ENCODE assay signal across 17 cellular contexts in the genomic region with DNA sequence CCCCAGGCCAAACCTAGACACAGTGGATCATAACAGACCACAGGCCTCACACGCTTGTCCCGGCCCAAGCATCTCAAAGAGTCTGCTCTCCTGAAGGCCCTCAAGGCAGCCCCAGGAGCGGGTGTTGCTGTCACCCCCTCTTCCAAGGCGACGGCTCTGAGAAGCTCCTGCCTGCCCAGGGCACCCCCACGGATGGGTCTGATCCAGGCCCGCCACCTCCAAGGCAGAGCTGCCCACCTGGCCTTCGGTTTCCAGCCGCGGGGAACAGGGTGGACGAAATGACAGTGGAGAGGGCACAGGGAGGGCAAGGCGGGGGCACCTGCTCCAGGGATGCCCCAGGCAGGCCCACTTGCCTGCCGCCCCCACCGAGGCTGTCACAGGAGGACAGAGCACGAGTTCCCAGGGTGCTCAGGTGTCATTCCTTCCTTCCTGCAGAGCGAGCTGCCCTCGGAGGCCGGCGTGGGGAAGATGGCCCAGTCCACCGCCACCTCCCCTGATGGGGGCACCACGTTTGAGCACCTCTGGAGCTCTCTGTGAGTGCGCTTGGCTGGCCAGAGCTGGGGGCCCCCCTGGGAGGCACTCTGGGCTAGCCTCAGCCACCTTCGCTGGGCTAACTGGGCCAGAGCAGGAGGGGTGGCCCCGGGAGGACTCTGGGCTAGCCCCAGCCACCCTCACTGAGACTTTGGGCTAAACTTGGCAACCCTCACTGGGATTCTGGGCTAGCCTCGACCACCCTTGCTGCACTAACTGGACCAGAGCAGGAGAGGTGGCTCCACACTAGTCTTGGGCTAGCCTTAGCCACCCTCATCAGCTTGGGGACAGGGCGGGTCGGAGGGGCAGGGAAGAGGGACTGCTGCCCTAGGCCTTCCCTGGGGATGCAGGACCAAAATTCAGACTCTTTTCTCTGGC. TPM values are rescaled to one million over a fixed set of nuclear protein-coding genes. Genes with fewer than 3 reads are reported as not detected.
DNase-seq lines count a peak whose midpoint lies in the region; ATAC-seq and TF ChIP-seq lines count a peak whose summit lies in the region.
"Had no signal": no experiment of that assay in that cellular context is flagged by ENCODE, and none has a peak within 500 bp of the region (broad histone marks: within the 10 kb centered on the region; RNA-seq: fewer than 3 reads in every experiment).

No MANE protein-coding gene starts in this region.

- no peaks in the 10 kb centered on the region for H4K20me1 ChIP-seq in BLaER1

- no peaks in the 10 kb centered on the region for H3K4me1 ChIP-seq in right atrium auricular region
- peaks cover 100% of the 10 kb centered on the region for H3K4me1 ChIP-seq in BLaER1

- H3K4me1 Mint-ChIP-seq in glutamatergic neuron (ENCODE audit: low read depth, unreplicated experiment), result peaks cover 8% of the 10 kb centered on the region

- no peak for ATAC-seq in Right ventricle myocardium superior (ENCODE audit: poor library complexity)
- ATAC-seq in GM18907 (IDR thresholded peaks at IDR 0.05; ENCODE audit: unreplicated experiment), result no peak
- ATAC-seq: HepG2 had no signal

- no peaks in the 10 kb centered on the region for H3K27me3 ChIP-seq in right atrium auricular region
- H3K27me3 ChIP-seq in BLaER1, result no peaks in the 10 kb centered on the region

- peak overlapping the region; percentile 99 for H3K4me2 ChIP-seq in BLaER1

- H3K9me3 ChIP-seq in right atrium auricular region (no peaks in the 10 kb centered on the region), BLaER1 (no peaks in the 10 kb centered on the region)

- intact Hi-C loops in Right ventricle myocardium superior (cut with DNase I), result no loop called here

- H3K27me3 Mint-ChIP-seq in glutamatergic neuron (ENCODE audit: unreplicated experiment), result peaks cover 11% of the 10 kb centered on the region

- H3K36me3 ChIP-seq in right atrium auricular region (no peaks in the 10 kb centered on the region), BLaER1 (no peaks in the 10 kb centered on the region)

- TF ChIP-seq CTCF in right atrium auricular region (IDR thresholded peaks at IDR 0.05), result no peak
- no peak for TF ChIP-seq CTCF in RWPE1 (conservative IDR thresholded peaks at IDR 0.05; ENCODE audit: low read depth)
- no peak for TF ChIP-seq CTCF in glutamatergic neuron (IDR thresholded peaks at IDR 0.05; ENCODE audit: partially characterized antibody, unreplicated experiment)

- H3K27ac ChIP-seq in right atrium auricular region, result no peak overlapping the region
- H3K27ac ChIP-seq in BLaER1, result peak overlapping the region; percentile 76
- peak overlapping the region; percentile 61; the same call in 1 of the 2 replicates for H3K27ac ChIP-seq in RWPE1
- H3K27ac ChIP-seq: GM23248 had no signal

- no peak overlapping the region for H3K27ac Mint-ChIP-seq in glutamatergic neuron (ENCODE audit: unreplicated experiment)
- H3K27ac Mint-ChIP-seq: CD4-positive, CD25-positive, alpha-beta regulatory T cell; CD8-positive, alpha-beta memory T cell; HFFc6 had no signal

- CTCF ChIA-PET in RWPE1 (lab: Yijun Ruan, JAX), result interaction anchor here (0.6 to 0.7 kb wide), 3 partner anchors 13 to 120 kb away, joined by 3 to 4 read pairs (median 3); no protein-coding TSS in a partner anchor

- no peak overlapping the region for H3K4me3 Mint-ChIP-seq in glutamatergic neuron (ENCODE audit: unreplicated experiment)
- H3K4me3 Mint-ChIP-seq: CD4-positive, CD25-positive, alpha-beta regulatory T cell; CD8-positive, alpha-beta memory T cell; HFFc6; IgD-negative memory B cell had no signal

- H3K9ac ChIP-seq in BLaER1, result no peak overlapping the region; the same call in 1 of the 2 replicates
- H3K9ac ChIP-seq: GM23248 had no signal

- DNase-seq in Right ventricle myocardium superior (peak; percentile 24), right atrium auricular region (ENCODE audit: low spot score) (no peak), RWPE1 (ENCODE audit: low spot score) (no peak), glutamatergic neuron (peak; percentile 15)
- DNase-seq in activated naive CD4-positive, alpha-beta T cell treated with Interleukin-2 at 50 U/mL for 16 hours, result no peak
- DNase-seq: 8988T; C1 segment of cervical spinal cord; CD4-positive, CD25-positive, alpha-beta regulatory T cell; CD8-positive, alpha-beta memory T cell; COR-L47; GM23248; HCEC 1CT; HFFc6 had no signal

- H3K4me3 ChIP-seq in right atrium auricular region (no peak overlapping the region), BLaER1 (no peak overlapping the region)
- H3K4me3 ChIP-seq: GM23248 had no signal

- POLR2A ChIA-PET in RWPE1 (lab: Yijun Ruan, JAX; ENCODE audit: low non-redundant PET), result interaction anchor here (0.6 kb wide), 1 partner anchor 10 kb away, joined by 3 read pairs; no protein-coding TSS in a partner anchor

- peaks cover 18% of the 10 kb centered on the region for H3K9me3 Mint-ChIP-seq in glutamatergic neuron (ENCODE audit: unreplicated experiment)
- H3K9me3 Mint-ChIP-seq: CD8-positive, alpha-beta memory T cell; HFFc6; IgD-negative memory B cell had no signal

- peaks cover 5% of the 10 kb centered on the region for H3K36me3 Mint-ChIP-seq in glutamatergic neuron (ENCODE audit: unreplicated experiment)
- H3K36me3 Mint-ChIP-seq: CD4-positive, CD25-positive, alpha-beta regulatory T cell; IgD-negative memory B cell had no signal

RNA-seq across cellular contexts. Expression of a gene that starts 29.8 kb away (rescaled TPM):
- not detected for total RNA-seq in Right ventricle myocardium superior
- total RNA-seq in right atrium auricular region, result under 1 TPM in 1 of 2 donors, not detected in 1; 0.16 TPM
- total RNA-seq in glutamatergic neuron (ENCODE audit: unreplicated experiment), result 13.0 TPM
- total RNA-seq: CD4-positive, CD25-positive, alpha-beta regulatory T cell; GM23248; HFFc6 had no signal

RNA-seq across cellular contexts. Expression of a gene that starts 32.2 kb away (rescaled TPM):
- total RNA-seq in Right ventricle myocardium superior (10.0 TPM), right atrium auricular region (10 to 100 TPM in 1 of 2 donors, 1 to 10 TPM in 1; 6.8 to 11.4 TPM), glutamatergic neuron (ENCODE audit: unreplicated experiment) (47.7 TPM)

RNA-seq across cellular contexts. Expression of a gene that starts 57.3 kb away (rescaled TPM):
- total RNA-seq in Right ventricle myocardium superior (47.0 TPM), right atrium auricular region (10 to 100 TPM; 30.0 to 33.3 TPM), glutamatergic neuron (ENCODE audit: unreplicated experiment) (43.1 TPM)

Comparison
In these comparisons a context has a peak if more than half of its experiments do, and no peak if none do; other contexts are left out.
1. DNase-seq: peak in Right ventricle myocardium superior (single experiment) and glutamatergic neuron (single experiment); none in right atrium auricular region (single experiment), RWPE1 (single experiment) and activated naive CD4-positive, alpha-beta T cell treated with Interleukin-2 at 50 U/mL for 16 hours (single experiment).
2. H3K27ac ChIP-seq: peak in BLaER1 (single experiment) and RWPE1 (single experiment); none in right atrium auricular region (0 of 2).
3. RNA of a gene that starts 29.8 kb away (total RNA-seq): 13.0 TPM in glutamatergic neuron (single experiment); 0.16 TPM in right atrium auricular region and not detected in Right ventricle myocardium superior (single experiment); every median in the first group is over 10 times any median in the second.